In the genomic region with DNA sequence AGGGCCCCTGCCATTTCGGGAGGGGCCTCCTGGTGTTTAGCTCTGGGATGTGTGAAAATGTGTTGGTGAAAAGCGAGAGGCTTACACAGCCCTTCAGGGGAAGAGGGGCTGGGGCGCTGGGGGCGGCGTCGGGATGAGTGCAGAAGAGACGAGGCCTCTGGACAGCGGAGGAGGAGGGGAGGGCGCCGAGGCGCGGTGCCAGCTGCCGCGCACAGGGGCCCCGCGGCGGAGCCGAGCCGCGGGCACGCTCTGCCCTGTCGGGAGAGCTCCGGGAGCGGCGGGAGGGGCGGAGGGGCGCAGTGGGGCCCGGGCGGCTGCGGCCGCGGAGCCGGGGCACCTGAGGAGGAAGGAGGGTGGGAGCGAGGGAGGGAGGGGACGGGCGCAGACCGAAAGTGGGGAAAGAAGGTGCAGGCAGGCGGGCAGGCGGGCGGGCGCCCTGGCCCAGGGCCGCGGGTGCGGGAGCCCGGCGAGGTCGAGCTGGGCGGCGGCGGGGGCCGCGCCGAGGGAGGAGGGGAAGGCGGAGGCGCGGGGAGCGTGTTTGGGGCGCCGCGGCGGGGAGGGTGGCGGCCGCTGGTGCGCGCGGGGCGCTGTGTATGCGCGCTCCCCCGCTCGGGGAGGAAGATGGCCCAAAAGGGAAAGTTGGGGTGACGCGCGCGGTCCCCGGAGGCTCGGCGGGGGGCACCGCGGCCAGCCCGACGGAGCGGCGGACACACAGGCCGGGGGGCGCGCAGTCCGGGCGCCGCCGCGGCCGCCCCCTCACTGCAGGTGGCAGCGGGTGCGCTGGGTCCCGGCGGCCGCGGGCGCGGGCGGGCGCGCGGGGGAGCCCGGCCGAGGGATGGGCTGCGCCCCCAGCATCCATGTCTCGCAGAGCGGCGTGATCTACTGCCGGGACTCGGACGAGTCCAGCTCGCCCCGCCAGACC, we compare ENCODE assay signal across 2 cellular contexts.
TF ChIP-seq lines count a peak whose summit lies in the region.

A gene with protein sequence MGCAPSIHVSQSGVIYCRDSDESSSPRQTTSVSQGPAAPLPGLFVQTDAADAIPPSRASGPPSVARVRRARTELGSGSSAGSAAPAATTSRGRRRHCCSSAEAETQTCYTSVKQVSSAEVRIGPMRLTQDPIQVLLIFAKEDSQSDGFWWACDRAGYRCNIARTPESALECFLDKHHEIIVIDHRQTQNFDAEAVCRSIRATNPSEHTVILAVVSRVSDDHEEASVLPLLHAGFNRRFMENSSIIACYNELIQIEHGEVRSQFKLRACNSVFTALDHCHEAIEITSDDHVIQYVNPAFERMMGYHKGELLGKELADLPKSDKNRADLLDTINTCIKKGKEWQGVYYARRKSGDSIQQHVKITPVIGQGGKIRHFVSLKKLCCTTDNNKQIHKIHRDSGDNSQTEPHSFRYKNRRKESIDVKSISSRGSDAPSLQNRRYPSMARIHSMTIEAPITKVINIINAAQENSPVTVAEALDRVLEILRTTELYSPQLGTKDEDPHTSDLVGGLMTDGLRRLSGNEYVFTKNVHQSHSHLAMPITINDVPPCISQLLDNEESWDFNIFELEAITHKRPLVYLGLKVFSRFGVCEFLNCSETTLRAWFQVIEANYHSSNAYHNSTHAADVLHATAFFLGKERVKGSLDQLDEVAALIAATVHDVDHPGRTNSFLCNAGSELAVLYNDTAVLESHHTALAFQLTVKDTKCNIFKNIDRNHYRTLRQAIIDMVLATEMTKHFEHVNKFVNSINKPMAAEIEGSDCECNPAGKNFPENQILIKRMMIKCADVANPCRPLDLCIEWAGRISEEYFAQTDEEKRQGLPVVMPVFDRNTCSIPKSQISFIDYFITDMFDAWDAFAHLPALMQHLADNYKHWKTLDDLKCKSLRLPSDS (plus strand): TSS at position 590 of the 922 bp plus-strand sequence. CDS start 246 bp downstream, at position 836.

TF ChIP-seq in SK-N-SH, 30 proteins besides CTCF, POLR2A, EP300 and RAD21 (continued from another document):
- TF ChIP-seq SIN3A (IDR thresholded peaks at IDR 0.05; ENCODE audit: borderline replicate concordance, low read depth, low read length) (no peak), MXI1 (IDR thresholded peaks at IDR 0.05; ENCODE audit: low read depth, low read length) (no peak)

TF ChIP-seq in SK-N-SH treated with all-trans-retinoic acid at 6 μM for 48 hours, 23 proteins besides CTCF, POLR2A, EP300 and RAD21 (continued from another document):
- TF ChIP-seq, protein P1, sequence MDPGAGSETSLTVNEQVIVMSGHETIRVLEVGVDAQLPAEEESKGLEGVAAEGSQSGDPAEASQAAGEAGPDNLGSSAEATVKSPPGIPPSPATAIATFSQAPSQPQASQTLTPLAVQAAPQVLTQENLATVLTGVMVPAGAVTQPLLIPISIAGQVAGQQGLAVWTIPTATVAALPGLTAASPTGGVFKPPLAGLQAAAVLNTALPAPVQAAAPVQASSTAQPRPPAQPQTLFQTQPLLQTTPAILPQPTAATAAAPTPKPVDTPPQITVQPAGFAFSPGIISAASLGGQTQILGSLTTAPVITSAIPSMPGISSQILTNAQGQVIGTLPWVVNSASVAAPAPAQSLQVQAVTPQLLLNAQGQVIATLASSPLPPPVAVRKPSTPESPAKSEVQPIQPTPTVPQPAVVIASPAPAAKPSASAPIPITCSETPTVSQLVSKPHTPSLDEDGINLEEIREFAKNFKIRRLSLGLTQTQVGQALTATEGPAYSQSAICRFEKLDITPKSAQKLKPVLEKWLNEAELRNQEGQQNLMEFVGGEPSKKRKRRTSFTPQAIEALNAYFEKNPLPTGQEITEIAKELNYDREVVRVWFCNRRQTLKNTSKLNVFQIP (CRISPR knock-in tag; IDR thresholded peaks at IDR 0.05; ENCODE audit: borderline replicate concordance, low read depth) = no peak
- no peak for TF ChIP-seq ZNF8 (CRISPR knock-in tag; IDR thresholded peaks at IDR 0.05)
- TF ChIP-seq, protein P2, sequence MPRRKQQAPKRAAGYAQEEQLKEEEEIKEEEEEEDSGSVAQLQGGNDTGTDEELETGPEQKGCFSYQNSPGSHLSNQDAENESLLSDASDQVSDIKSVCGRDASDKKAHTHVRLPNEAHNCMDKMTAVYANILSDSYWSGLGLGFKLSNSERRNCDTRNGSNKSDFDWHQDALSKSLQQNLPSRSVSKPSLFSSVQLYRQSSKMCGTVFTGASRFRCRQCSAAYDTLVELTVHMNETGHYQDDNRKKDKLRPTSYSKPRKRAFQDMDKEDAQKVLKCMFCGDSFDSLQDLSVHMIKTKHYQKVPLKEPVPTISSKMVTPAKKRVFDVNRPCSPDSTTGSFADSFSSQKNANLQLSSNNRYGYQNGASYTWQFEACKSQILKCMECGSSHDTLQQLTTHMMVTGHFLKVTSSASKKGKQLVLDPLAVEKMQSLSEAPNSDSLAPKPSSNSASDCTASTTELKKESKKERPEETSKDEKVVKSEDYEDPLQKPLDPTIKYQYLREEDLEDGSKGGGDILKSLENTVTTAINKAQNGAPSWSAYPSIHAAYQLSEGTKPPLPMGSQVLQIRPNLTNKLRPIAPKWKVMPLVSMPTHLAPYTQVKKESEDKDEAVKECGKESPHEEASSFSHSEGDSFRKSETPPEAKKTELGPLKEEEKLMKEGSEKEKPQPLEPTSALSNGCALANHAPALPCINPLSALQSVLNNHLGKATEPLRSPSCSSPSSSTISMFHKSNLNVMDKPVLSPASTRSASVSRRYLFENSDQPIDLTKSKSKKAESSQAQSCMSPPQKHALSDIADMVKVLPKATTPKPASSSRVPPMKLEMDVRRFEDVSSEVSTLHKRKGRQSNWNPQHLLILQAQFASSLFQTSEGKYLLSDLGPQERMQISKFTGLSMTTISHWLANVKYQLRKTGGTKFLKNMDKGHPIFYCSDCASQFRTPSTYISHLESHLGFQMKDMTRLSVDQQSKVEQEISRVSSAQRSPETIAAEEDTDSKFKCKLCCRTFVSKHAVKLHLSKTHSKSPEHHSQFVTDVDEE (CRISPR knock-in tag; IDR thresholded peaks at IDR 0.05) = no peak
- TF ChIP-seq, protein P3, sequence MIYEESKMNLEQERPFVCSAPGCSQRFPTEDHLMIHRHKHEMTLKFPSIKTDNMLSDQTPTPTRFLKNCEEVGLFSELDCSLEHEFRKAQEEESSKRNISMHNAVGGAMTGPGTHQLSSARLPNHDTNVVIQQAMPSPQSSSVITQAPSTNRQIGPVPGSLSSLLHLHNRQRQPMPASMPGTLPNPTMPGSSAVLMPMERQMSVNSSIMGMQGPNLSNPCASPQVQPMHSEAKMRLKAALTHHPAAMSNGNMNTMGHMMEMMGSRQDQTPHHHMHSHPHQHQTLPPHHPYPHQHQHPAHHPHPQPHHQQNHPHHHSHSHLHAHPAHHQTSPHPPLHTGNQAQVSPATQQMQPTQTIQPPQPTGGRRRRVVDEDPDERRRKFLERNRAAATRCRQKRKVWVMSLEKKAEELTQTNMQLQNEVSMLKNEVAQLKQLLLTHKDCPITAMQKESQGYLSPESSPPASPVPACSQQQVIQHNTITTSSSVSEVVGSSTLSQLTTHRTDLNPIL (CRISPR knock-in tag; IDR thresholded peaks at IDR 0.05; ENCODE audit: low read depth) = no peak
- TF ChIP-seq PPARA (CRISPR knock-in tag; IDR thresholded peaks at IDR 0.05; ENCODE audit: borderline replicate concordance) = no peak
- no peak for TF ChIP-seq ZFP3 (CRISPR knock-in tag; IDR thresholded peaks at IDR 0.05)
- TF ChIP-seq, protein P4, sequence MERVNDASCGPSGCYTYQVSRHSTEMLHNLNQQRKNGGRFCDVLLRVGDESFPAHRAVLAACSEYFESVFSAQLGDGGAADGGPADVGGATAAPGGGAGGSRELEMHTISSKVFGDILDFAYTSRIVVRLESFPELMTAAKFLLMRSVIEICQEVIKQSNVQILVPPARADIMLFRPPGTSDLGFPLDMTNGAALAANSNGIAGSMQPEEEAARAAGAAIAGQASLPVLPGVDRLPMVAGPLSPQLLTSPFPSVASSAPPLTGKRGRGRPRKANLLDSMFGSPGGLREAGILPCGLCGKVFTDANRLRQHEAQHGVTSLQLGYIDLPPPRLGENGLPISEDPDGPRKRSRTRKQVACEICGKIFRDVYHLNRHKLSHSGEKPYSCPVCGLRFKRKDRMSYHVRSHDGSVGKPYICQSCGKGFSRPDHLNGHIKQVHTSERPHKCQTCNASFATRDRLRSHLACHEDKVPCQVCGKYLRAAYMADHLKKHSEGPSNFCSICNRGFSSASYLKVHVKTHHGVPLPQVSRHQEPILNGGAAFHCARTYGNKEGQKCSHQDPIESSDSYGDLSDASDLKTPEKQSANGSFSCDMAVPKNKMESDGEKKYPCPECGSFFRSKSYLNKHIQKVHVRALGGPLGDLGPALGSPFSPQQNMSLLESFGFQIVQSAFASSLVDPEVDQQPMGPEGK (CRISPR knock-in tag; IDR thresholded peaks at IDR 0.05; ENCODE audit: borderline replicate concordance) = no peak
- no peak for TF ChIP-seq OSR1 (CRISPR knock-in tag; IDR thresholded peaks at IDR 0.05)
- TF ChIP-seq ESRRG (CRISPR knock-in tag; IDR thresholded peaks at IDR 0.05) = no peak
- no peak for TF ChIP-seq TOX (CRISPR knock-in tag; IDR thresholded peaks at IDR 0.05; ENCODE audit: borderline replicate concordance)
- TF ChIP-seq ISL1 (CRISPR knock-in tag; IDR thresholded peaks at IDR 0.05) = no peak
